Comparison of ENCODE assay signal across 16 cellular contexts in the genomic region with DNA sequence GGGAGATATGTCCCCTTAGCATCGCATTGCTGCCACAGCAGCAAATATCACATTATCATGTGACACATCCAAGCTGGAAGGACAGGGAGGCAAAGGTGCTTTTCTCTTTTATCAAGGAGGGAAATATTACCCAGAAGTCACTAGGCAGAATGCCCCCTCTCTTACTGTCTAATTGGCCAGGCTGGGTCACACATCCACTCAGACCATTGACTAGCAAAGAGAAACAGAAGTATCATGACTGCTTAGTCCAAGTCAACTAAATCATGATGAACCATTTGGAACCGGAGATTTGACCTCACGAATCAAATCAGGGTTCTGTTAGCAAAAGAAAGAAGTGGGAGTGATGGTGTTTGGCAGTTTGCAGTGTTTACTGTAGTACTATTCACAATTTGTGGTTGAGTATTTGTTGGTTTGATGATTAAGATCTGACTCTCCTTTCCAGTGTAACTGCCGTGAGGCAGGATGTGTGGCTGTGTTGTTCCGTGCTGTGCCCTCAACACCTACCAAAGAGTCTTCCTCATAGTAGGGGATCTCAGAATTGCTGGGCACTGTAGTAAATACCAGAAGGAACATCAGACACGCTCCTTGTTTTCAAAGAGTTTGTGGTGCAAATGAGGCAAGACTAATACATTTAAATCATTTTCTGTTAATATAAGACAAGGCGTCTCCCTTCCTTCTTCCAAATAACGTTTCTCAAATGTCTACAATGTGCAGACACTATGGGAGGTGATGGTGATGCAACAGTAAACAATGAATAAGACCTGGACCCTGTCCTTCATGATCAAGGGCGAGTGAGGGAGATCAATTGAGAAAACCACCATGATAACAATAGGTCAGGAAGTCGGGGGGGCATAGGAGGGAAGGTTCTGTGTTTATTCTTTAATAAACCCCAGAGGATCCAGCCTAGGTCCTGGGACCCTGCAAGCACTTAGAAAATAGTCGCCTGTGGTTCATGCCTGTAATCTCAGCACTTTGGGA.
DNase-seq lines count a peak whose midpoint lies in the region; ATAC-seq and TF ChIP-seq lines count a peak whose summit lies in the region.
"Had no signal": no experiment of that assay in that cellular context is flagged by ENCODE, and none has a peak within 500 bp of the region (broad histone marks: within the 10 kb centered on the region; RNA-seq: fewer than 3 reads in every experiment).

No MANE protein-coding gene starts in this region.

- CTCF ChIA-PET in MCF 10A (lab: Yijun Ruan, JAX) (no interaction called here), HEK293T (lab: Yijun Ruan, JAX) (no interaction called here)

- no TSS peak for BruUV-seq in MCF 10A (replicated peaks; lab: Mats Ljungman, UMichigan)

- H3K27ac ChIP-seq in breast epithelium (no peak overlapping the region), SJSA1 (peak overlapping the region; percentile 51)
- H3K27ac ChIP-seq: HL-60, prostate gland, SK-N-MC, VCaP had no signal

- no peaks in the 10 kb centered on the region for H3K4me1 ChIP-seq in breast epithelium
- H3K4me1 ChIP-seq in SJSA1 (replicated peaks) = peaks cover 16% of the 10 kb centered on the region
- H3K4me1 ChIP-seq: prostate gland had no signal

- ATAC-seq in activated naive CD8-positive, alpha-beta T cell treated with anti-CD3 and anti-CD28 coated beads, Interleukin-2, amount 50 U/mL, for 24 hours = peak; percentile 89
- ATAC-seq in GM21381 (IDR thresholded peaks at IDR 0.05; ENCODE audit: unreplicated experiment) (no peak), HG03175 (IDR thresholded peaks at IDR 0.05; ENCODE audit: unreplicated experiment) (no peak)
- ATAC-seq: stimulated activated naive B cell treated with anti-CD40 and anti-IgM and Interleukin-4, amounts not matched to agents 10 μg/mL and 1 μg/mL and 100 μg/mL, for 72 hours had no signal

- no peaks in the 10 kb centered on the region for H3K9me3 Mint-ChIP-seq in MCF 10A (ENCODE audit: unreplicated experiment)
- no peaks in the 10 kb centered on the region for H3K9me3 Mint-ChIP-seq in activated naive CD8-positive, alpha-beta T cell treated with anti-CD3 and anti-CD28 coated beads, Interleukin-2, amount 50 U/mL, for 24 hours

- POLR2A ChIA-PET in MCF 10A (lab: Yijun Ruan, JAX) (no interaction called here), HEK293T (lab: Yijun Ruan, JAX) (no interaction called here)

- no peak overlapping the region for H3K4me3 Mint-ChIP-seq in MCF 10A (ENCODE audit: unreplicated experiment)
- H3K4me3 Mint-ChIP-seq in activated naive CD8-positive, alpha-beta T cell treated with anti-CD3 and anti-CD28 coated beads, Interleukin-2, amount 50 U/mL, for 24 hours = no peak overlapping the region
- H3K4me3 Mint-ChIP-seq: dendritic cell treated with granulocyte-macrophage colony-stimulating factor and Interleukin-4, amounts not matched to agents 40 ng/mL and 50 ng/mL, for 4 days; stimulated activated naive B cell treated with anti-CD40 and anti-IgM and Interleukin-4, amounts not matched to agents 10 μg/mL and 1 μg/mL and 100 μg/mL, for 72 hours had no signal

- TF ChIP-seq CTCF in MCF 10A (IDR thresholded peaks at IDR 0.05; ENCODE audit: unreplicated experiment) (no peak), breast epithelium (IDR thresholded peaks at IDR 0.05) (no peak)

- H3K36me3 Mint-ChIP-seq in MCF 10A (ENCODE audit: insufficient read depth, unreplicated experiment) = no peaks in the 10 kb centered on the region
- H3K36me3 Mint-ChIP-seq in activated naive CD8-positive, alpha-beta T cell treated with anti-CD3 and anti-CD28 coated beads, Interleukin-2, amount 50 U/mL, for 24 hours (ENCODE audit: low read depth) = no peaks in the 10 kb centered on the region
- H3K36me3 Mint-ChIP-seq: stimulated activated naive B cell treated with anti-CD40 and anti-IgM and Interleukin-4, amounts not matched to agents 10 μg/mL and 1 μg/mL and 100 μg/mL, for 72 hours had no signal

- H3K27me3 ChIP-seq in breast epithelium = no peaks in the 10 kb centered on the region
- no peaks in the 10 kb centered on the region for H3K27me3 ChIP-seq in SJSA1 (replicated peaks)

- peak; percentile 18 for DNase-seq in MCF 10A (ENCODE audit: unreplicated experiment)
- DNase-seq in breast epithelium (ENCODE audit: low spot score in 2 of 2) = no peak
- peak; percentile 50 to 56 for DNase-seq in SJSA1 (ENCODE audit: low read depth in 1 of 2, low spot score in 2 of 2)
- DNase-seq in activated naive CD8-positive, alpha-beta T cell treated with anti-CD3 and anti-CD28 coated beads, Interleukin-2, amount 50 U/mL, for 24 hours = peak; percentile 6
- peak; percentile 22 for DNase-seq in stimulated activated CD4-positive, alpha-beta T cell treated with anti-CD3 and anti-CD28 coated beads, Interleukin-4, amount 100 ng/mL, for 24 hours
- no peak for DNase-seq in HEK293T (ENCODE audit: extremely low spot score)
- DNase-seq: DMS79; MM.1S; stimulated activated naive B cell treated with anti-CD40 and anti-IgM and Interleukin-4, amounts not matched to agents 10 μg/mL and 1 μg/mL and 100 μg/mL, for 72 hours had no signal

- H3K27me3 Mint-ChIP-seq in MCF 10A (ENCODE audit: insufficient read depth, unreplicated experiment) = no peaks in the 10 kb centered on the region
- H3K27me3 Mint-ChIP-seq in activated naive CD8-positive, alpha-beta T cell treated with anti-CD3 and anti-CD28 coated beads, Interleukin-2, amount 50 U/mL, for 24 hours = no peaks in the 10 kb centered on the region

- H3K36me3 ChIP-seq in breast epithelium = no peaks in the 10 kb centered on the region
- no peaks in the 10 kb centered on the region for H3K36me3 ChIP-seq in SJSA1
- H3K36me3 ChIP-seq: prostate gland had no signal

- TF ChIP-seq POLR2A in breast epithelium (IDR thresholded peaks at IDR 0.05) = no peak

- H3K4me3 ChIP-seq in breast epithelium (no peak overlapping the region), SJSA1 (no peak overlapping the region)
- H3K4me3 ChIP-seq: prostate gland, SK-N-MC had no signal

- intact Hi-C loops in MCF 10A (cut with micrococcal nuclease) (no loop called here), breast epithelium (cut with DNase I; ENCODE audit: low total_unique reads) (no loop called here)

- no peaks in the 10 kb centered on the region for H3K9me3 ChIP-seq in breast epithelium
- no peaks in the 10 kb centered on the region for H3K9me3 ChIP-seq in SJSA1 (replicated peaks)
- H3K9me3 ChIP-seq: prostate gland had no signal

- peaks cover 7% of the 10 kb centered on the region for H3K4me1 Mint-ChIP-seq in MCF 10A (ENCODE audit: insufficient read depth, unreplicated experiment)
- H3K4me1 Mint-ChIP-seq in activated naive CD8-positive, alpha-beta T cell treated with anti-CD3 and anti-CD28 coated beads, Interleukin-2, amount 50 U/mL, for 24 hours = peaks cover 8% of the 10 kb centered on the region
- H3K4me1 Mint-ChIP-seq: stimulated activated naive B cell treated with anti-CD40 and anti-IgM and Interleukin-4, amounts not matched to agents 10 μg/mL and 1 μg/mL and 100 μg/mL, for 72 hours had no signal

- peak overlapping the region; percentile 63 for H3K27ac Mint-ChIP-seq in MCF 10A (ENCODE audit: low read depth, unreplicated experiment)
- no peak overlapping the region for H3K27ac Mint-ChIP-seq in activated naive CD8-positive, alpha-beta T cell treated with anti-CD3 and anti-CD28 coated beads, Interleukin-2, amount 50 U/mL, for 24 hours
- H3K27ac Mint-ChIP-seq: dendritic cell treated with granulocyte-macrophage colony-stimulating factor and Interleukin-4, amounts not matched to agents 40 ng/mL and 50 ng/mL, for 4 days; stimulated activated naive B cell treated with anti-CD40 and anti-IgM and Interleukin-4, amounts not matched to agents 10 μg/mL and 1 μg/mL and 100 μg/mL, for 72 hours had no signal

TF ChIP-seq in HEK293T, 16 proteins besides CTCF, POLR2A, EP300 and RAD21:
- no peak for TF ChIP-seq ARNT (IDR thresholded peaks at IDR 0.05)
- no peak for TF ChIP-seq TARDBP (IDR thresholded peaks at IDR 0.05)
- TF ChIP-seq CTBP1 (IDR thresholded peaks at IDR 0.05; ENCODE audit: borderline replicate concordance) = no peak
- TF ChIP-seq FOXA1 (IDR thresholded peaks at IDR 0.05) = no peak
- TF ChIP-seq HDGF (IDR thresholded peaks at IDR 0.05; ENCODE audit: borderline replicate concordance) = no peak
- TF ChIP-seq L3MBTL2 (conservative IDR thresholded peaks at IDR 0.05) = no peak
- no peak for TF ChIP-seq SUZ12 (IDR thresholded peaks at IDR 0.05)
- TF ChIP-seq NFRKB (IDR thresholded peaks at IDR 0.05) = no peak
- TF ChIP-seq LEF1 (IDR thresholded peaks at IDR 0.05; ENCODE audit: borderline replicate concordance) = no peak
- no peak for TF ChIP-seq FOXK2 (IDR thresholded peaks at IDR 0.05)
- TF ChIP-seq FOXM1 (IDR thresholded peaks at IDR 0.05; ENCODE audit: borderline replicate concordance) = no peak
- TF ChIP-seq, protein P1, sequence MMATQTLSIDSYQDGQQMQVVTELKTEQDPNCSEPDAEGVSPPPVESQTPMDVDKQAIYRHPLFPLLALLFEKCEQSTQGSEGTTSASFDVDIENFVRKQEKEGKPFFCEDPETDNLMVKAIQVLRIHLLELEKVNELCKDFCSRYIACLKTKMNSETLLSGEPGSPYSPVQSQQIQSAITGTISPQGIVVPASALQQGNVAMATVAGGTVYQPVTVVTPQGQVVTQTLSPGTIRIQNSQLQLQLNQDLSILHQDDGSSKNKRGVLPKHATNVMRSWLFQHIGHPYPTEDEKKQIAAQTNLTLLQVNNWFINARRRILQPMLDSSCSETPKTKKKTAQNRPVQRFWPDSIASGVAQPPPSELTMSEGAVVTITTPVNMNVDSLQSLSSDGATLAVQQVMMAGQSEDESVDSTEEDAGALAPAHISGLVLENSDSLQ (IDR thresholded peaks at IDR 0.05) = no peak
- no peak for TF ChIP-seq ZNF384 (IDR thresholded peaks at IDR 0.05)
TF ChIP-seq in HEK293T: peak in this region for 0.

Comparison
In these comparisons a context has a peak if more than half of its experiments do, and no peak if none do; other contexts are left out.
1. DNase-seq: peak in MCF 10A (single experiment), SJSA1 (2 of 2), activated naive CD8-positive, alpha-beta T cell treated with anti-CD3 and anti-CD28 coated beads, Interleukin-2, amount 50 U/mL, for 24 hours (single experiment) and stimulated activated CD4-positive, alpha-beta T cell treated with anti-CD3 and anti-CD28 coated beads, Interleukin-4, amount 100 ng/mL, for 24 hours (single experiment); none in breast epithelium (0 of 2) and HEK293T (single experiment).